In genomic region chr3:38264307-38264706, GRCh38 we compare ENCODE assay signal across 1 cellular context.
TF ChIP-seq lines count a peak whose summit lies in the region.

No MANE protein-coding gene starts in this region.

TF ChIP-seq in H1, 55 proteins besides CTCF, POLR2A, EP300 and RAD21 (continued from another document):
- no peak for TF ChIP-seq TCF12 (IDR thresholded peaks at IDR 0.05; ENCODE audit: low read depth, low read length)
- TF ChIP-seq POLR2AphosphoS5 (IDR thresholded peaks at IDR 0.05; ENCODE audit: low read depth, low read length) = no peak
- no peak for TF ChIP-seq CBX5 (IDR thresholded peaks at IDR 0.05; ENCODE audit: low read depth, low read length)
- TF ChIP-seq CHD7 (IDR thresholded peaks at IDR 0.05; ENCODE audit: insufficient replicate concordance, low read length) = no peak
- no peak for TF ChIP-seq TAF1 (IDR thresholded peaks at IDR 0.05; ENCODE audit: low read depth, low read length)
- TF ChIP-seq NANOG (IDR thresholded peaks at IDR 0.05; ENCODE audit: insufficient read depth, low read depth, low read length, poor library complexity, severe bottlenecking) = no peak
- no peak for TF ChIP-seq SIRT6 (IDR thresholded peaks at IDR 0.05; ENCODE audit: low read length)
- no peak for TF ChIP-seq CTBP2 (IDR thresholded peaks at IDR 0.05; ENCODE audit: borderline replicate concordance, insufficient read depth, insufficient read length, low read length)
- no peak for TF ChIP-seq SP2 (IDR thresholded peaks at IDR 0.05; ENCODE audit: low read length)
